ENCODE assay signal across 1 cellular context in the genomic region with DNA sequence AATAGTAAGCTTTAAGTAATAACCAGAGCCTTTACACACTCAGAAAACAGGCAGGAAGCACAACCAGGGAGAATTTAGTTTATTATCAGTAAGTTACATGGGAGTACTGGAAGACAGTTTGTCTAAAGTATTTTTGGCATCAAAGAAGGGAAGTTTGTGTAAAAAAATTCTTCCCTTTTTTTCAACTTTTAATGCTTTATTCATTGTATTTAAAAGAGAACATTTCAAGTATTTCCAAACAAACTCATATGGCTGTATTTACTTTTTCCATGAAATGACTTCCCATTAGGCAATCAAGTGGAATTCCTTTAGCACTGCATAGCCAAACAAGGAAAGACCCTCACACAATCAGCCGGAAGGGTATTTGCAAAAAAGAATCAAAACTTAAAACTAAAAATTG.
TF ChIP-seq lines count a peak whose summit lies in the region.

No MANE protein-coding gene starts in this region.

TF ChIP-seq in HepG2, 621 proteins besides CTCF, POLR2A, EP300 and RAD21 (continued from another document):
- no peak for TF ChIP-seq AFF4 (CRISPR knock-in tag; IDR thresholded peaks at IDR 0.05)
- TF ChIP-seq NR2F1 (CRISPR knock-in tag; IDR thresholded peaks at IDR 0.05), result no peak
- TF ChIP-seq HOXA9 (CRISPR knock-in tag; IDR thresholded peaks at IDR 0.05; ENCODE audit: borderline replicate concordance), result no peak
- TF ChIP-seq ZNF572 (CRISPR knock-in tag; IDR thresholded peaks at IDR 0.05), result no peak
- peak; percentile 81 for TF ChIP-seq FOXA3 (CRISPR knock-in tag; IDR thresholded peaks at IDR 0.05)
- TF ChIP-seq KDM4B (CRISPR knock-in tag; IDR thresholded peaks at IDR 0.05), result no peak
- TF ChIP-seq STAT5B (CRISPR knock-in tag; IDR thresholded peaks at IDR 0.05), result no peak
- TF ChIP-seq ZKSCAN8 (CRISPR knock-in tag; IDR thresholded peaks at IDR 0.05; ENCODE audit: borderline replicate concordance), result no peak; the same call in 1 of the 2 replicates
- no peak for TF ChIP-seq CCAR2 (optimal IDR thresholded peaks at IDR 0.05; ENCODE audit: low read depth, low read length)
- TF ChIP-seq, protein P1, sequence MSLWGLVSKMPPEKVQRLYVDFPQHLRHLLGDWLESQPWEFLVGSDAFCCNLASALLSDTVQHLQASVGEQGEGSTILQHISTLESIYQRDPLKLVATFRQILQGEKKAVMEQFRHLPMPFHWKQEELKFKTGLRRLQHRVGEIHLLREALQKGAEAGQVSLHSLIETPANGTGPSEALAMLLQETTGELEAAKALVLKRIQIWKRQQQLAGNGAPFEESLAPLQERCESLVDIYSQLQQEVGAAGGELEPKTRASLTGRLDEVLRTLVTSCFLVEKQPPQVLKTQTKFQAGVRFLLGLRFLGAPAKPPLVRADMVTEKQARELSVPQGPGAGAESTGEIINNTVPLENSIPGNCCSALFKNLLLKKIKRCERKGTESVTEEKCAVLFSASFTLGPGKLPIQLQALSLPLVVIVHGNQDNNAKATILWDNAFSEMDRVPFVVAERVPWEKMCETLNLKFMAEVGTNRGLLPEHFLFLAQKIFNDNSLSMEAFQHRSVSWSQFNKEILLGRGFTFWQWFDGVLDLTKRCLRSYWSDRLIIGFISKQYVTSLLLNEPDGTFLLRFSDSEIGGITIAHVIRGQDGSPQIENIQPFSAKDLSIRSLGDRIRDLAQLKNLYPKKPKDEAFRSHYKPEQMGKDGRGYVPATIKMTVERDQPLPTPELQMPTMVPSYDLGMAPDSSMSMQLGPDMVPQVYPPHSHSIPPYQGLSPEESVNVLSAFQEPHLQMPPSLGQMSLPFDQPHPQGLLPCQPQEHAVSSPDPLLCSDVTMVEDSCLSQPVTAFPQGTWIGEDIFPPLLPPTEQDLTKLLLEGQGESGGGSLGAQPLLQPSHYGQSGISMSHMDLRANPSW (CRISPR knock-in tag; IDR thresholded peaks at IDR 0.05; ENCODE audit: borderline replicate concordance), result no peak
- peak; percentile 73; the same call in 1 of the 2 replicates for TF ChIP-seq GATAD2A (CRISPR knock-in tag; IDR thresholded peaks at IDR 0.05)
- no peak for TF ChIP-seq ZFYVE20 (CRISPR knock-in tag; IDR thresholded peaks at IDR 0.05; ENCODE audit: borderline replicate concordance, low read depth)
- TF ChIP-seq, protein P2, sequence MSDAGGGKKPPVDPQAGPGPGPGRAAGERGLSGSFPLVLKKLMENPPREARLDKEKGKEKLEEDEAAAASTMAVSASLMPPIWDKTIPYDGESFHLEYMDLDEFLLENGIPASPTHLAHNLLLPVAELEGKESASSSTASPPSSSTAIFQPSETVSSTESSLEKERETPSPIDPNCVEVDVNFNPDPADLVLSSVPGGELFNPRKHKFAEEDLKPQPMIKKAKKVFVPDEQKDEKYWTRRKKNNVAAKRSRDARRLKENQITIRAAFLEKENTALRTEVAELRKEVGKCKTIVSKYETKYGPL (CRISPR knock-in tag; IDR thresholded peaks at IDR 0.05), result no peak
- no peak for TF ChIP-seq RXRA (CRISPR knock-in tag; IDR thresholded peaks at IDR 0.05)
- TF ChIP-seq, protein P3, sequence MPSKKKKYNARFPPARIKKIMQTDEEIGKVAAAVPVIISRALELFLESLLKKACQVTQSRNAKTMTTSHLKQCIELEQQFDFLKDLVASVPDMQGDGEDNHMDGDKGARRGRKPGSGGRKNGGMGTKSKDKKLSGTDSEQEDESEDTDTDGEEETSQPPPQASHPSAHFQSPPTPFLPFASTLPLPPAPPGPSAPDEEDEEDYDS (CRISPR knock-in tag; IDR thresholded peaks at IDR 0.05), result no peak
- TF ChIP-seq NFIB (CRISPR knock-in tag; IDR thresholded peaks at IDR 0.05; ENCODE audit: borderline replicate concordance), result no peak
- TF ChIP-seq, protein P4, sequence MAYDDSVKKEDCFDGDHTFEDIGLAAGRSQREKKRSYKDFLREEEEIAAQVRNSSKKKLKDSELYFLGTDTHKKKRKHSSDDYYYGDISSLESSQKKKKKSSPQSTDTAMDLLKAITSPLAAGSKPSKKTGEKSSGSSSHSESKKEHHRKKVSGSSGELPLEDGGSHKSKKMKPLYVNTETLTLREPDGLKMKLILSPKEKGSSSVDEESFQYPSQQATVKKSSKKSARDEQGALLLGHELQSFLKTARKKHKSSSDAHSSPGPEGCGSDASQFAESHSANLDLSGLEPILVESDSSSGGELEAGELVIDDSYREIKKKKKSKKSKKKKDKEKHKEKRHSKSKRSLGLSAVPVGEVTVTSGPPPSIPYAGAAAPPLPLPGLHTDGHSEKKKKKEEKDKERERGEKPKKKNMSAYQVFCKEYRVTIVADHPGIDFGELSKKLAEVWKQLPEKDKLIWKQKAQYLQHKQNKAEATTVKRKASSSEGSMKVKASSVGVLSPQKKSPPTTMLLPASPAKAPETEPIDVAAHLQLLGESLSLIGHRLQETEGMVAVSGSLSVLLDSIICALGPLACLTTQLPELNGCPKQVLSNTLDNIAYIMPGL (CRISPR knock-in tag; IDR thresholded peaks at IDR 0.05; ENCODE audit: borderline replicate concordance in 1 of 2, low read depth in 1 of 2), result no peak
- TF ChIP-seq KIAA2018 (CRISPR knock-in tag; IDR thresholded peaks at IDR 0.05; ENCODE audit: borderline replicate concordance), result no peak
- TF ChIP-seq HNRNPUL1 (IDR thresholded peaks at IDR 0.05; ENCODE audit: low read depth, low read length), result no peak
- TF ChIP-seq KLF12 (CRISPR knock-in tag; IDR thresholded peaks at IDR 0.05; ENCODE audit: borderline replicate concordance), result no peak
- no peak for TF ChIP-seq MLLT10 (CRISPR knock-in tag; IDR thresholded peaks at IDR 0.05)
- no peak for TF ChIP-seq ZNF678 (CRISPR knock-in tag; IDR thresholded peaks at IDR 0.05)
- no peak for TF ChIP-seq ZNF782 (CRISPR knock-in tag; IDR thresholded peaks at IDR 0.05; ENCODE audit: borderline replicate concordance)
